In the genomic region with DNA sequence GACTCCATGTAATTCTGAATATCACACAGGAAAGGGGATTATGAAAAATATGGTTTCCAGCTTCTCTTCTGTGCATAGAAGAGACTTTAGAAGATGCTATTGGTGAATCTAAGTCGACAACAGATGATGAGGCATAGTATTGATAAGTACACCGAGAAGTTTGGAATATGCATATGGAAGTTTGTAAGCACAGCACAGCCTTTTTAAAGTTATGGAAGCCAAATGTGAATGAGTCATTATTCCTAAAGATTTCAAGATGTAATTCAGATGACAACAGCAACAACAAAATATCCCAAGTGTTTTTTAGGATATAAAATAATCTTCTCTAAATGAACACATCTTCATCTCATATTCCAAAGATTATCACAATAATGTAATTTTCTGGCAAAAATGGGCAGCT, we compare ENCODE assay signal across 6 cellular contexts.
"Had no signal": no experiment of that assay in that cellular context is flagged by ENCODE, and none has a peak within 500 bp of the region (broad histone marks: within the 10 kb centered on the region; RNA-seq: fewer than 3 reads in every experiment).

No MANE protein-coding gene starts in this region.

- H3K9ac ChIP-seq: KMS-11 had no signal

- H3K4me3 ChIP-seq: HAP-1 had no signal

- H3K27ac ChIP-seq: KMS-11 had no signal

- H3K9me3 ChIP-seq: HAP-1 had no signal

- H3K36me3 ChIP-seq: HAP-1 had no signal

- H3K4me2 ChIP-seq: KMS-11 had no signal

- DNase-seq: GOT3, H7, KBM-7 had no signal

- H3K4me1 ChIP-seq: HAP-1 had no signal

- ATAC-seq: HCT116 had no signal
